Comparison of ENCODE assay signal across 18 cellular contexts in genomic region chr21:45989355-45990048, GRCh38. TPM values are rescaled to one million over a fixed set of nuclear protein-coding genes. Genes with fewer than 3 reads are reported as not detected.
DNase-seq lines count a peak whose midpoint lies in the region; ATAC-seq, FAIRE-seq and TF ChIP-seq lines count a peak whose summit lies in the region.
"Had no signal": no experiment of that assay in that cellular context is flagged by ENCODE, and none has a peak within 500 bp of the region (broad histone marks: within the 10 kb centered on the region; RNA-seq: fewer than 3 reads in every experiment).

No MANE protein-coding gene starts in this region.

- no peak overlapping the region for H3K4me2 ChIP-seq in K562 (ENCODE audit: insufficient read depth, low read length)
- no peak overlapping the region for H3K4me2 ChIP-seq in mesenchymal stem cell (ENCODE audit: low read length, poor library complexity, severe bottlenecking)

- H3K4me3 ChIP-seq in K562 (no peak overlapping the region), mesenchymal stem cell (ENCODE audit: insufficient read depth in 1 of 2, low read depth in 1 of 2, low read length in 2 of 2) (peak overlapping the region in 1 of 2 experiments; percentile 37), suprapubic skin (no peak overlapping the region)

- peaks cover 37% of the 10 kb centered on the region for H3K79me1 ChIP-seq in mesenchymal stem cell (replicated peaks; ENCODE audit: low read length, poor library complexity, severe bottlenecking)

- CTCF ChIA-PET in K562 (lab: Yijun Ruan, JAX; ENCODE audit: low intra/inter-chr PET ratio): no interaction called here

- H3K23ac ChIP-seq in mesenchymal stem cell (ENCODE audit: low read length in 2 of 2): no peak overlapping the region

- H2BK12ac ChIP-seq in mesenchymal stem cell (ENCODE audit: low read length in 2 of 2): no peak overlapping the region

- WGBS in K562 (ENCODE audit: insufficient coverage, low coverage, missing lambda C conversion rate): 8% methylated on average over 22 of the region's 32 CpGs
- 93% methylated on average over 24 of the region's 32 CpGs for WGBS in mesenchymal stem cell
- WGBS in suprapubic skin: 70% methylated on average over 11 of the region's 32 CpGs

- H3K4ac ChIP-seq in mesenchymal stem cell (ENCODE audit: low read depth in 1 of 2, low read length in 2 of 2): no peak overlapping the region

- in situ Hi-C loops in K562 (cut with MboI): no loop called here

- intact Hi-C loops in K562 (cut with micrococcal nuclease): no loop called here

- peaks cover 9% of the 10 kb centered on the region; the same call in 1 of the 2 replicates for H4K20me1 ChIP-seq in K562 (replicated peaks; ENCODE audit: control insufficient read depth, insufficient read depth, low read length)

- H3K18ac ChIP-seq in mesenchymal stem cell (ENCODE audit: low read depth in 1 of 2, low read length in 2 of 2): no peak overlapping the region

- peak; percentile 44 for DNase-seq in activated effector memory CD4-positive, alpha-beta T cell treated with anti-CD3 and anti-CD28 coated beads, Interleukin-2, amount 50 U/mL, for 16 hours
- no peak for DNase-seq in activated effector memory CD4-positive, alpha-beta T cell treated with Interleukin-2 at 50 U/mL for 16 hours
- DNase-seq in K562 (ENCODE audit: extremely low read depth in 1 of 4, low spot score in 3 of 4) (no peak), mesenchymal stem cell (no peak), suprapubic skin (ENCODE audit: low spot score in 2 of 2) (peak; percentile 59 to 71), NCI-H82 treated with DMSO at 0.1 percent for 48 hours (lab: John Stamatoyannopoulos, UW; ENCODE audit: unreplicated experiment) (no peak), GM03348 (ENCODE audit: low spot score) (no peak), HUDEP-2 (lab: John Stamatoyannopoulos, UW; ENCODE audit: unreplicated experiment in 76 of 76) (no peak)
- DNase-seq: caudate nucleus; naive B cell; NCI-H2029; NCI-H510A treated with DMSO at 0.1 percent for 48 hours; stimulated activated CD4-positive, alpha-beta T cell treated with anti-CD3 and anti-CD28 coated beads, Interleukin-4, amount 100 ng/mL, for 24 hours had no signal

- peaks cover 0 to 56% of the 10 kb centered on the region in 2 experiments; a peak in 2 of 5 replicates for H3K4me1 ChIP-seq in K562 (replicated peaks in 1 of 2; ENCODE audit: control insufficient read depth in 2 of 2, insufficient read depth in 2 of 2, low read length in 2 of 2)
- H3K4me1 ChIP-seq in mesenchymal stem cell (ENCODE audit: control insufficient read depth, insufficient read depth, low read depth, low read length): peaks cover 11% of the 10 kb centered on the region
- peaks cover 8% of the 10 kb centered on the region for H3K4me1 ChIP-seq in suprapubic skin

- H3K79me2 ChIP-seq in K562 (ENCODE audit: control insufficient read depth, insufficient read depth, low read length): no peaks in the 10 kb centered on the region

- H3K9ac ChIP-seq in K562 (ENCODE audit: insufficient read depth in 1 of 2, low read depth in 2 of 2, low read length in 2 of 2) (no peak overlapping the region), mesenchymal stem cell (ENCODE audit: low read length) (peak overlapping the region; percentile 87)

- no peak for TF ChIP-seq RAD21 in K562 (CRISPR knock-in tag; conservative IDR thresholded peaks at IDR 0.05 in 1 of 2, IDR thresholded peaks at IDR 0.05 in 1 of 2)

- no peak overlapping the region for H2BK5ac ChIP-seq in mesenchymal stem cell (ENCODE audit: low read depth, low read length, poor library complexity, severe bottlenecking)

- BruUV-seq in K562 (replicated peaks; lab: Mats Ljungman, UMichigan): no TSS peak

- peaks cover 2% of the 10 kb centered on the region for H3K9me1 ChIP-seq in K562 (ENCODE audit: control insufficient read depth, insufficient read depth, low read length)

- TF ChIP-seq POLR2A in K562 (conservative IDR thresholded peaks at IDR 0.05) (no peak), suprapubic skin (IDR thresholded peaks at IDR 0.05) (no peak)

- peak; percentile 13; the same call in 1 of the 3 replicates for ATAC-seq in K562
- ATAC-seq: SK-N-SH treated with all-trans-retinoic acid at 6 μM for 48 hours had no signal

- H4K8ac ChIP-seq in mesenchymal stem cell (ENCODE audit: low read length): peak overlapping the region; percentile 12

- H2BK15ac ChIP-seq in mesenchymal stem cell (ENCODE audit: low read depth, poor library complexity, severe bottlenecking): no peak overlapping the region

- H3K27ac ChIP-seq in K562 (ENCODE audit: extremely low read depth, low read depth, low read length): no peak overlapping the region
- H3K27ac ChIP-seq in mesenchymal stem cell (ENCODE audit: low read length, poor library complexity, severe bottlenecking): no peak overlapping the region
- H3K27ac ChIP-seq in suprapubic skin: no peak overlapping the region

- H3K9me3 ChIP-seq in K562 (replicated peaks; ENCODE audit: control insufficient read depth, insufficient read depth, low read depth, low read length): no peaks in the 10 kb centered on the region; the same call in 1 of the 2 replicates
- H3K9me3 ChIP-seq in mesenchymal stem cell (ENCODE audit: control insufficient read depth, low read length): no peaks in the 10 kb centered on the region
- H3K9me3 ChIP-seq in suprapubic skin: no peaks in the 10 kb centered on the region

- H2AK5ac ChIP-seq in mesenchymal stem cell (ENCODE audit: low read length, severe bottlenecking): no peak overlapping the region

- POLR2A ChIA-PET in K562 (lab: Yijun Ruan, JAX): interaction anchor here (0.6 to 1.0 kb wide), 3 partner anchors 10 to 23 kb away, joined by 3 read pairs; no protein-coding TSS in a partner anchor

- FAIRE-seq in K562 (lab: Jason Lieb, UNC): no peak
- FAIRE-seq: H54, HTR-8/SVneo, TTC549 had no signal

- TF ChIP-seq CTCF in K562 (IDR thresholded peaks at IDR 0.05 in 2 of 3, conservative IDR thresholded peaks at IDR 0.05 in 1 of 3; ENCODE audit: insufficient read depth in 2 of 3, low read depth in 1 of 3, low read length in 3 of 3): no peak
- TF ChIP-seq CTCF in suprapubic skin (IDR thresholded peaks at IDR 0.05): no peak

- H2AFZ ChIP-seq in K562 (ENCODE audit: low read depth, low read length) (no peak overlapping the region), mesenchymal stem cell (ENCODE audit: low read depth, low read length) (no peak overlapping the region)

- H3K36me3 ChIP-seq in K562 (ENCODE audit: control insufficient read depth, insufficient read depth, low read length) (no peaks in the 10 kb centered on the region), mesenchymal stem cell (ENCODE audit: control insufficient read depth in 1 of 2, insufficient read depth in 2 of 2, low read depth in 1 of 2, low read length in 2 of 2) (peaks cover 88 to 89% of the 10 kb centered on the region in 2 experiments), suprapubic skin (peaks cover 66% of the 10 kb centered on the region)

- H3K27me3 ChIP-seq in K562 (ENCODE audit: control insufficient read depth in 2 of 2, insufficient read depth in 2 of 2, low read length in 2 of 2): peaks cover 57 to 84% of the 10 kb centered on the region in 2 experiments
- no peaks in the 10 kb centered on the region for H3K27me3 ChIP-seq in mesenchymal stem cell (ENCODE audit: control insufficient read depth in 1 of 2, insufficient read depth in 1 of 2, low read length in 2 of 2)
- no peaks in the 10 kb centered on the region for H3K27me3 ChIP-seq in suprapubic skin

- H2BK120ac ChIP-seq in mesenchymal stem cell (ENCODE audit: low read depth, low read length): no peak overlapping the region

- no peak overlapping the region for H3K14ac ChIP-seq in mesenchymal stem cell (ENCODE audit: low read length in 2 of 2)

- TF ChIP-seq EP300 in K562 (IDR thresholded peaks at IDR 0.05; ENCODE audit: low read length) (no peak), suprapubic skin (IDR thresholded peaks at IDR 0.05) (no peak)

- no peak overlapping the region for H4K91ac ChIP-seq in mesenchymal stem cell (ENCODE audit: low read length)

TF ChIP-seq in K562, 482 proteins besides CTCF, POLR2A, EP300 and RAD21:
- TF ChIP-seq KLF16 (IDR thresholded peaks at IDR 0.05): no peak
- TF ChIP-seq USF2 (CRISPR knock-in tag; IDR thresholded peaks at IDR 0.05): 0 out of 2 replicates have a peak, but pooled peaks have one; percentile 17
TF ChIP-seq in K562: peak in this region for 1.

RNA-seq across cellular contexts. Expression of gene COL6A1, which starts 7.9 kb away (rescaled TPM):
- 0.32 and 1.5 TPM in 2 replicates for total RNA-seq in K562 (2011; cell fraction: chromatin; rRNA removed; ENCODE audit: low replicate concordance)
- 1.7 and 3.8 TPM in 2 replicates for total RNA-seq in K562 (2011; cell fraction: nucleolus; rRNA removed)
- 1.2 and 1.4 TPM in 2 replicates for total RNA-seq in K562 (2011; cell fraction: nucleoplasm; rRNA removed)
- total RNA-seq in K562 (2014; rRNA removed): 0.14 and 0.53 TPM in 2 replicates
- 0.13 TPM in 1 of 2 replicates, not detected in the other for total RNA-seq in K562 (2014; rRNA removed; fragmentation: Illumina TruSeq; extraction: Trizol)
- total RNA-seq in K562 (2015; rRNA removed; fragmentation: Illumina TruSeq; extraction: Trizol): 0.04 and 0.14 TPM in 2 replicates
- 1.2 and 1.3 TPM in 2 replicates for total RNA-seq in K562 (2021)
- polyA plus RNA-seq in K562 (2011; rRNA removed): 0.10 and 0.39 TPM in 2 replicates
- polyA plus RNA-seq in K562 (2011; cell fraction: cytosol; rRNA removed): 0.21 and 0.48 TPM in 2 replicates
- 3.8 and 4.4 TPM in 2 replicates for polyA plus RNA-seq in K562 (2011; cell fraction: nucleus; rRNA removed)
- 0.57 and 1.5 TPM in 2 replicates for polyA plus RNA-seq in K562 (2012)
- 0.07 and 0.21 TPM in 2 replicates for polyA plus RNA-seq in K562 (2014; fragmentation: Illumina TruSeq; extraction: Trizol)
- polyA plus RNA-seq in K562 (2014; fragmentation: Nextera tagmentation; extraction: Ambion mirVana): not detected
- 0.50 and 0.76 TPM in 2 replicates for polyA plus RNA-seq in K562 (2014; rRNA removed)
- not detected in 2 replicates for polyA minus RNA-seq in K562 (2011; rRNA and poly(A)+ RNA removed)
- 1.5 TPM in 1 of 2 replicates, not detected in the other for polyA minus RNA-seq in K562 (2011; cell fraction: cytosol; rRNA and poly(A)+ RNA removed)
- polyA minus RNA-seq in K562 (2011; cell fraction: nucleus; rRNA and poly(A)+ RNA removed): 0.40 and 1.2 TPM in 2 replicates
- polyA plus RNA-seq in mesenchymal stem cell (2013, experiment 1 of 2): 2,201 TPM
- polyA plus RNA-seq in mesenchymal stem cell (2013, experiment 2 of 2): 2,173 TPM
- total RNA-seq in suprapubic skin: 100 to 1,000 TPM; 105 to 123 (median 109) TPM
- total RNA-seq: OCI-LY7 had no signal

Comparison
In these comparisons a context has a peak if more than half of its experiments do, and no peak if none do; other contexts are left out.
1. DNase-seq: peak in activated effector memory CD4-positive, alpha-beta T cell treated with anti-CD3 and anti-CD28 coated beads, Interleukin-2, amount 50 U/mL, for 16 hours (single experiment) and suprapubic skin (2 of 2); none in activated effector memory CD4-positive, alpha-beta T cell treated with Interleukin-2 at 50 U/mL for 16 hours (single experiment), K562 (0 of 4), mesenchymal stem cell (single experiment), NCI-H82 treated with DMSO at 0.1 percent for 48 hours (single experiment), GM03348 (single experiment) and HUDEP-2 (0 of 76).
2. RNA of gene COL6A1, which starts 7.9 kb away (total RNA-seq): 105 to 123 TPM in suprapubic skin; 0.04 to 3.8 TPM in K562; every median in the first group is over 10 times any median in the second.